Comparison of ENCODE assay signal across 1 cellular context in the genomic region with DNA sequence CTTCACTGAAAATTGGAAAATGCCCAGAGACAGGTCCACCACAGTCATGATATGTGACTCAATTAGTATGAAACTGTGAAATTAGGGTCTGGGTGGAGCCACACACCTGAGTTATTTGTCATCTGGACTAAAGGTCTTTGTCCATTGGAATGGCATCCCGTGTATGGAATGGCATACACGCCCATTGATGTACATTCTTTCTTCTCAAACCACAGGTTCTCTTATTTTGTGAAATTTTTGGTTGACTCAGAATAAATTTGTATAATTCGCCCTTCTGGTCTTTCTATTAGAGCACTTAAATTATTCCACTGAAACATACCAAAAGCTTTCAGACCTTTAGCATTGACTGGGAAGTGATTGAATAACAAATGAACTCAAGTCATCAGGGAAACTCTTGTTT.
TF ChIP-seq lines count a peak whose summit lies in the region.

No MANE protein-coding gene starts in this region.

TF ChIP-seq in GM23338, 12 proteins besides CTCF, POLR2A, EP300 and RAD21 (continued from another document):
- TF ChIP-seq ZNF462 (CRISPR knock-in tag; IDR thresholded peaks at IDR 0.05) (no peak), NANOG (IDR thresholded peaks at IDR 0.05; ENCODE audit: borderline replicate concordance) (no peak), ETS1 (IDR thresholded peaks at IDR 0.05) (no peak), CREB1 (CRISPR knock-in tag; IDR thresholded peaks at IDR 0.05; ENCODE audit: low read depth) (no peak), EZH2phosphoT487 (IDR thresholded peaks at IDR 0.05; ENCODE audit: unreplicated experiment) (no peak), ZNF331 (CRISPR knock-in tag; IDR thresholded peaks at IDR 0.05; ENCODE audit: low read depth) (no peak)
